In the genomic region with DNA sequence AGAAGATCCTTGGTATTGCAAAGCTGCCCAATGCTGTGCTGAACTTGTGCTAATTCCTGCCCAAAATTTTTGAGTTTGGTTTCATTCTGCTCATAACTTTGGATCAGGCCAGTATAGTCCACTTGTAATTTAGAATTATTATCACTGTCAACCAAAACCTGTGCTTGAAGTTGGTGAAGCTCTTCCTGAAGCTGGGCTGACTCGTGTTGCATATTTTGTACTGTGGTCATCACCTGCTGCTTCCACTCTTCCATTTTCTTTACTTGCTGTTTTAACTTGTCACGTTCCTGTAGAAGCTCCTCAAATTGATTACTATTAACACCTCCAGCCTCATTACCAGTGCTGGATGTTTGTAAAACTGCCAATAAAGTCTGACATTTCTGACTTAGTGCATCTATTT, we compare ENCODE assay signal across 15 cellular contexts.
"Had no signal": no experiment of that assay in that cellular context is flagged by ENCODE, and none has a peak within 500 bp of the region (broad histone marks: within the 10 kb centered on the region; RNA-seq: fewer than 3 reads in every experiment).

No MANE protein-coding gene starts in this region.

- H3K9me3 Mint-ChIP-seq: activated CD4-positive, alpha-beta memory T cell treated with anti-CD3 and anti-CD28 coated beads, Interleukin-2, amount 10 ng/mL, durations not matched to agents 7 days and 5 days; activated naive CD4-positive, alpha-beta T cell treated with anti-CD3 and anti-CD28 coated beads, Interleukin-2, amount 10 ng/mL, durations not matched to agents 7 days and 5 days; activated T-helper 17 cell treated with anti-CD3 and anti-CD28 coated beads, Interleukin-2, amount 50 U/mL, for 72 hours; neural crest cell had no signal

- H3K27me3 ChIP-seq: dorsolateral prefrontal cortex, esophagus muscularis mucosa, heart right ventricle, sigmoid colon, upper lobe of right lung had no signal

- H3K9me3 ChIP-seq: esophagus muscularis mucosa, heart right ventricle, sigmoid colon, upper lobe of right lung had no signal

- H3K4me3 Mint-ChIP-seq: activated CD4-positive, alpha-beta memory T cell treated with anti-CD3 and anti-CD28 coated beads, Interleukin-2, amount 10 ng/mL, durations not matched to agents 7 days and 5 days; activated naive CD4-positive, alpha-beta T cell treated with anti-CD3 and anti-CD28 coated beads, Interleukin-2, amount 10 ng/mL, durations not matched to agents 7 days and 5 days; neural crest cell had no signal

- H3K4me3 ChIP-seq: dorsolateral prefrontal cortex, esophagus muscularis mucosa, heart right ventricle, sigmoid colon, upper lobe of right lung had no signal

- H3K4me1 Mint-ChIP-seq: neural crest cell had no signal

- H3K27ac Mint-ChIP-seq: activated CD4-positive, alpha-beta memory T cell treated with anti-CD3 and anti-CD28 coated beads, Interleukin-2, amount 10 ng/mL, durations not matched to agents 7 days and 5 days; activated naive CD4-positive, alpha-beta T cell treated with anti-CD3 and anti-CD28 coated beads, Interleukin-2, amount 10 ng/mL, durations not matched to agents 7 days and 5 days had no signal

- H3K27ac ChIP-seq: dorsolateral prefrontal cortex, esophagus muscularis mucosa, heart right ventricle, sigmoid colon, upper lobe of right lung had no signal

- H3K27me3 Mint-ChIP-seq: activated CD4-positive, alpha-beta memory T cell treated with anti-CD3 and anti-CD28 coated beads, Interleukin-2, amount 10 ng/mL, durations not matched to agents 7 days and 5 days; activated naive CD4-positive, alpha-beta T cell treated with anti-CD3 and anti-CD28 coated beads, Interleukin-2, amount 10 ng/mL, durations not matched to agents 7 days and 5 days; activated T-helper 17 cell treated with anti-CD3 and anti-CD28 coated beads, Interleukin-2, amount 50 U/mL, for 72 hours had no signal

- FAIRE-seq: kidney had no signal

- H3K4me1 ChIP-seq: sigmoid colon had no signal

- DNase-seq: activated CD4-positive, alpha-beta memory T cell treated with anti-CD3 and anti-CD28 coated beads, Interleukin-2, amount 10 ng/mL, durations not matched to agents 7 days and 5 days; activated CD4-positive, alpha-beta T cell treated with anti-CD3 and anti-CD28 coated beads for 1 hour; activated naive CD4-positive, alpha-beta T cell treated with anti-CD3 and anti-CD28 coated beads, Interleukin-2, amount 10 ng/mL, durations not matched to agents 7 days and 5 days; dorsolateral prefrontal cortex; heart right ventricle; kidney; left ventricle myocardium superior; sigmoid colon; stimulated activated CD4-positive, alpha-beta T cell treated with anti-CD3 and anti-CD28 coated beads, Interleukin-2, amount 100 ng/mL, for 48 hours; stimulated activated naive CD8-positive, alpha-beta T cell treated with anti-CD3 and anti-CD28 coated beads, Interleukin-15, Interleukin-2, amounts not matched to agents 100 U/mL and 50 U/mL, for 24 hours; T-helper 9 cell; upper lobe of right lung had no signal
